ENCODE assay signal across 8 cellular contexts in genomic region chr10:17453377-17454091, GRCh38. TPM values are rescaled to one million over a fixed set of nuclear protein-coding genes. Genes with fewer than 3 reads are reported as not detected.
DNase-seq lines count a peak whose midpoint lies in the region; ATAC-seq and TF ChIP-seq lines count a peak whose summit lies in the region.

No MANE protein-coding gene starts in this region.

- no peak overlapping the region for H3K27ac Mint-ChIP-seq in neural crest cell (ENCODE audit: unreplicated experiment)

- H3K4me2 ChIP-seq in Loucy (ENCODE audit: low read depth, low read length, poor library complexity, severe bottlenecking): peak overlapping the region; percentile 5

- H3K4me1 ChIP-seq in Loucy (ENCODE audit: insufficient read depth, low read length, poor library complexity, severe bottlenecking): peaks cover 3% of the 10 kb centered on the region

- H3F3A ChIP-seq in Loucy (ENCODE audit: low read depth): no peaks in the 10 kb centered on the region

- peak overlapping the region; percentile 82 for H3K4me3 Mint-ChIP-seq in neural crest cell

- H3K79me2 ChIP-seq in Loucy (ENCODE audit: insufficient read depth, low read length): no peaks in the 10 kb centered on the region

- peaks cover 76% of the 10 kb centered on the region for H3K27me3 Mint-ChIP-seq in neural crest cell (ENCODE audit: low read depth)

- DNase-seq in NCI-H1092 treated with DMSO at 0.1 percent for 48 hours (lab: John Stamatoyannopoulos, UW) (peak; percentile 1), NCI-H1092 (lab: John Stamatoyannopoulos, UW) (no peak), fibroblast of gingiva (ENCODE audit: low read depth) (peak; percentile 3), neural crest cell (ENCODE audit: low read depth, low spot score) (peak; percentile 16)
- peak; percentile 59 for DNase-seq in activated T-cell treated with anti-CD3 and anti-CD28 coated beads, Interleukin-2, amount 50 U/mL, for 1 hour

- 0 out of 2 replicates have a peak overlapping the region, but pooled peaks have one; percentile 40 for H2AFZ ChIP-seq in Loucy (ENCODE audit: low read length)

- no peaks in the 10 kb centered on the region for H4K20me1 ChIP-seq in Loucy (ENCODE audit: insufficient read depth, low read length, poor library complexity, severe bottlenecking)

- ATAC-seq in HG02840 (IDR thresholded peaks at IDR 0.05; ENCODE audit: low FRiP score, unreplicated experiment) (no peak), HG03095 (IDR thresholded peaks at IDR 0.05; ENCODE audit: unreplicated experiment) (no peak)

- H3K9me3 Mint-ChIP-seq in neural crest cell: peaks cover 10% of the 10 kb centered on the region

- H3K36me3 ChIP-seq in Loucy (ENCODE audit: insufficient read depth, low read length): no peaks in the 10 kb centered on the region

- H3K36me3 Mint-ChIP-seq in neural crest cell (ENCODE audit: low read depth): peaks cover 4% of the 10 kb centered on the region

- H3K27me3 ChIP-seq in Loucy (ENCODE audit: insufficient read depth, low read length, poor library complexity, severe bottlenecking): peaks cover 31% of the 10 kb centered on the region

- H3K9me2 ChIP-seq in Loucy (replicated peaks; ENCODE audit: low read depth, low read length): no peaks in the 10 kb centered on the region

- H3K9me3 ChIP-seq in Loucy (ENCODE audit: insufficient read depth, low read depth, low read length): no peaks in the 10 kb centered on the region

- H3K4me3 ChIP-seq in Loucy (ENCODE audit: low read length, poor library complexity, severe bottlenecking): peak overlapping the region; percentile 42

- TF ChIP-seq CTCF in Loucy (conservative IDR thresholded peaks at IDR 0.05; ENCODE audit: low read length) (no peak), neural crest cell (conservative IDR thresholded peaks at IDR 0.05) (no peak)

- peaks cover 6% of the 10 kb centered on the region for H3K4me1 Mint-ChIP-seq in neural crest cell

- no peak overlapping the region for H3K9ac ChIP-seq in Loucy (ENCODE audit: low read depth, low read length, poor library complexity, severe bottlenecking)

RNA-seq across cellular contexts. Expression of gene ST8SIA6, which starts 0.9 kb away (rescaled TPM):
- not detected in 2 replicates for total RNA-seq in neural crest cell
